ENCODE assay signal across 1 cellular context in the genomic region with DNA sequence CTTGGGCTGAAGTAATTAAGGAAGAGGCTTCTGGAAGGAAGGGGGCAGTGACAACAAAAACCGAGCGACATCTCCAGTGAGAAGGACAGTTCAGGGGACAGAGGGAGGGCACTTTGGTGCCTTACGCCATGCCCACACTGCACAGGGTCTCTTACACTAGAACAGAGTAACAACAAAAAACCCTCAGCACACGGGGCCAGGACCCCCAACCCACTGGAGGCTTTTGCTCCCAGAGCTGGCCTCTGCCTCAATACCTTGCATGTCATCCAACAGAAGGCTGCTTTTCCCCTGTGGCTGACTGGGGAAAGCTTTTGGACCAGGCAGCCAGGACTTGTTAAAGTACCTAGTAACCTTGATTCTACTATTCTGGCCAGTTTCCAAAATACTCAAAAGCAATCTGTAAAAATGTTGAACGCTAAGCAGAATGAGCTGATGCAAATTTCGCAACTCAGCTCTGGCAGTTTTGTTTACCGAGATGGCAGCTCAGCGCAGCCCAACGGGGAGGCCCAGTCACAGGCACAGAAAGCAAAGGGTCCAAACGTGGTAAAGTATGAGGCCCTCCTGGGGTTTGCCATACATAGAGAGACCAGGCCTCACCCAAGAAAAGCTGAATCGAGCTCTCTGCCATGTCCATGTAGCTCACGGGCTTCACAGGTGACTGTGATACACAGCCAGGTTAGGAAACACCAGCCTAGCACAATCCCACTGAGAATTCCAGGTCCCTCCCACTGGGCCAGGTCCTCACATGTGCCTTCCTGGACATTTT.
A peak's percentile ranks its signal among the peaks of the same experiment; 100 is the strongest.
TF ChIP-seq lines count a peak whose summit lies in the region.

No MANE protein-coding gene starts in this region.

TF ChIP-seq in HepG2, 621 proteins besides CTCF, POLR2A, EP300 and RAD21 (continued from another document and continues in another):
- TF ChIP-seq, protein P1, sequence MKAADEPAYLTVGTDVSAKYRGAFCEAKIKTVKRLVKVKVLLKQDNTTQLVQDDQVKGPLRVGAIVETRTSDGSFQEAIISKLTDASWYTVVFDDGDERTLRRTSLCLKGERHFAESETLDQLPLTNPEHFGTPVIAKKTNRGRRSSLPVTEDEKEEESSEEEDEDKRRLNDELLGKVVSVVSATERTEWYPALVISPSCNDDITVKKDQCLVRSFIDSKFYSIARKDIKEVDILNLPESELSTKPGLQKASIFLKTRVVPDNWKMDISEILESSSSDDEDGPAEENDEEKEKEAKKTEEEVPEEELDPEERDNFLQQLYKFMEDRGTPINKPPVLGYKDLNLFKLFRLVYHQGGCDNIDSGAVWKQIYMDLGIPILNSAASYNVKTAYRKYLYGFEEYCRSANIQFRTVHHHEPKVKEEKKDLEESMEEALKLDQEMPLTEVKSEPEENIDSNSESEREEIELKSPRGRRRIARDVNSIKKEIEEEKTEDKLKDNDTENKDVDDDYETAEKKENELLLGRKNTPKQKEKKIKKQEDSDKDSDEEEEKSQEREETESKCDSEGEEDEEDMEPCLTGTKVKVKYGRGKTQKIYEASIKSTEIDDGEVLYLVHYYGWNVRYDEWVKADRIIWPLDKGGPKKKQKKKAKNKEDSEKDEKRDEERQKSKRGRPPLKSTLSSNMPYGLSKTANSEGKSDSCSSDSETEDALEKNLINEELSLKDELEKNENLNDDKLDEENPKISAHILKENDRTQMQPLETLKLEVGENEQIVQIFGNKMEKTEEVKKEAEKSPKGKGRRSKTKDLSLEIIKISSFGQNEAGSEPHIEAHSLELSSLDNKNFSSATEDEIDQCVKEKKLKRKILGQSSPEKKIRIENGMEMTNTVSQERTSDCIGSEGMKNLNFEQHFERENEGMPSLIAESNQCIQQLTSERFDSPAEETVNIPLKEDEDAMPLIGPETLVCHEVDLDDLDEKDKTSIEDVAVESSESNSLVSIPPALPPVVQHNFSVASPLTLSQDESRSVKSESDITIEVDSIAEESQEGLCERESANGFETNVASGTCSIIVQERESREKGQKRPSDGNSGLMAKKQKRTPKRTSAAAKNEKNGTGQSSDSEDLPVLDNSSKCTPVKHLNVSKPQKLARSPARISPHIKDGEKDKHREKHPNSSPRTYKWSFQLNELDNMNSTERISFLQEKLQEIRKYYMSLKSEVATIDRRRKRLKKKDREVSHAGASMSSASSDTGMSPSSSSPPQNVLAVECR (CRISPR knock-in tag; IDR thresholded peaks at IDR 0.05; ENCODE audit: borderline replicate concordance), result peak; percentile 57; the same call in 1 of the 2 replicates
- no peak for TF ChIP-seq ZMYM2 (CRISPR knock-in tag; IDR thresholded peaks at IDR 0.05)
- TF ChIP-seq ZNF367 (CRISPR knock-in tag; IDR thresholded peaks at IDR 0.05; ENCODE audit: borderline replicate concordance), result no peak
- no peak for TF ChIP-seq ZNF460 (CRISPR knock-in tag; IDR thresholded peaks at IDR 0.05; ENCODE audit: borderline replicate concordance)
- TF ChIP-seq, protein P2, sequence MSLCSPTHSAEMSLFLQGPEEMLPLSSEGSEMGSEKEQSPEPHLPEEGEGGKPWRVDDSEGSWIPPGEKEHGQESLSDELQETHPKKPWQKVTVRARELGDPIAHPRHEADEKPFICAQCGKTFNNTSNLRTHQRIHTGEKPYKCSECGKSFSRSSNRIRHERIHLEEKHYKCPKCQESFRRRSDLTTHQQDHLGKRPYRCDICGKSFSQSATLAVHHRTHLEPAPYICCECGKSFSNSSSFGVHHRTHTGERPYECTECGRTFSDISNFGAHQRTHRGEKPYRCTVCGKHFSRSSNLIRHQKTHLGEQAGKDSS (CRISPR knock-in tag; IDR thresholded peaks at IDR 0.05; ENCODE audit: borderline replicate concordance, low read depth), result 0 out of 2 replicates have a peak, but pooled peaks have one; percentile 20
- TF ChIP-seq ZNF782 (CRISPR knock-in tag; IDR thresholded peaks at IDR 0.05; ENCODE audit: borderline replicate concordance), result no peak
- no peak for TF ChIP-seq HNRNPH1 (optimal IDR thresholded peaks at IDR 0.05; ENCODE audit: low read depth, low read length)
- no peak for TF ChIP-seq NFYC (CRISPR knock-in tag; IDR thresholded peaks at IDR 0.05)
- TF ChIP-seq IRX3 (CRISPR knock-in tag; IDR thresholded peaks at IDR 0.05; ENCODE audit: borderline replicate concordance, low read depth), result no peak
- TF ChIP-seq, protein P3, sequence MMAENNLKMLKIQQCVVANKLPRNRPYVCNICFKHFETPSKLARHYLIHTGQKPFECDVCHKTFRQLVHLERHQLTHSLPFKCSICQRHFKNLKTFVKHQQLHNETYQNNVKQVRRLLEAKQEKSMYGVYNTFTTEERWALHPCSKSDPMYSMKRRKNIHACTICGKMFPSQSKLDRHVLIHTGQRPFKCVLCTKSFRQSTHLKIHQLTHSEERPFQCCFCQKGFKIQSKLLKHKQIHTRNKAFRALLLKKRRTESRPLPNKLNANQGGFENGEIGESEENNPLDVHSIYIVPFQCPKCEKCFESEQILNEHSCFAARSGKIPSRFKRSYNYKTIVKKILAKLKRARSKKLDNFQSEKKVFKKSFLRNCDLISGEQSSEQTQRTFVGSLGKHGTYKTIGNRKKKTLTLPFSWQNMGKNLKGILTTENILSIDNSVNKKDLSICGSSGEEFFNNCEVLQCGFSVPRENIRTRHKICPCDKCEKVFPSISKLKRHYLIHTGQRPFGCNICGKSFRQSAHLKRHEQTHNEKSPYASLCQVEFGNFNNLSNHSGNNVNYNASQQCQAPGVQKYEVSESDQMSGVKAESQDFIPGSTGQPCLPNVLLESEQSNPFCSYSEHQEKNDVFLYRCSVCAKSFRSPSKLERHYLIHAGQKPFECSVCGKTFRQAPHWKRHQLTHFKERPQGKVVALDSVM (CRISPR knock-in tag; IDR thresholded peaks at IDR 0.05), result 0 out of 2 replicates have a peak, but pooled peaks have one; percentile 10
- TF ChIP-seq MXD4 (CRISPR knock-in tag; IDR thresholded peaks at IDR 0.05), result peak; percentile 38; the same call in 1 of the 2 replicates
- no peak for TF ChIP-seq ZNF510 (CRISPR knock-in tag; IDR thresholded peaks at IDR 0.05; ENCODE audit: low read depth)
- TF ChIP-seq YEATS2 (CRISPR knock-in tag; IDR thresholded peaks at IDR 0.05; ENCODE audit: borderline replicate concordance), result peak; percentile 46; the same call in 1 of the 2 replicates
- TF ChIP-seq, protein P4, sequence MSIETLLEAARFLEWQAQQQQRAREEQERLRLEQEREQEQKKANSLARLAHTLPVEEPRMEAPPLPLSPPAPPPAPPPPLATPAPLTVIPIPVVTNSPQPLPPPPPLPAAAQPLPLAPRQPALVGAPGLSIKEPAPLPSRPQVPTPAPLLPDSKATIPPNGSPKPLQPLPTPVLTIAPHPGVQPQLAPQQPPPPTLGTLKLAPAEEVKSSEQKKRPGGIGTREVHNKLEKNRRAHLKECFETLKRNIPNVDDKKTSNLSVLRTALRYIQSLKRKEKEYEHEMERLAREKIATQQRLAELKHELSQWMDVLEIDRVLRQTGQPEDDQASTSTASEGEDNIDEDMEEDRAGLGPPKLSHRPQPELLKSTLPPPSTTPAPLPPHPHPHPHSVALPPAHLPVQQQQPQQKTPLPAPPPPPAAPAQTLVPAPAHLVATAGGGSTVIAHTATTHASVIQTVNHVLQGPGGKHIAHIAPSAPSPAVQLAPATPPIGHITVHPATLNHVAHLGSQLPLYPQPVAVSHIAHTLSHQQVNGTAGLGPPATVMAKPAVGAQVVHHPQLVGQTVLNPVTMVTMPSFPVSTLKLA (IDR thresholded peaks at IDR 0.05), result no peak
- no peak for TF ChIP-seq ZKSCAN8 (CRISPR knock-in tag; IDR thresholded peaks at IDR 0.05; ENCODE audit: borderline replicate concordance)
- no peak for TF ChIP-seq ZIK1 (CRISPR knock-in tag; IDR thresholded peaks at IDR 0.05; ENCODE audit: borderline replicate concordance, low read depth)
- TF ChIP-seq SRSF1 (optimal IDR thresholded peaks at IDR 0.05; ENCODE audit: low read depth, low read length), result no peak
- TF ChIP-seq TAF1 (CRISPR knock-in tag; IDR thresholded peaks at IDR 0.05), result no peak; the same call in 1 of the 2 replicates
- no peak for TF ChIP-seq KLF6 (CRISPR knock-in tag; IDR thresholded peaks at IDR 0.05)
- no peak for TF ChIP-seq ZNF207 (IDR thresholded peaks at IDR 0.05; ENCODE audit: borderline replicate concordance)
- peak; percentile 68 for TF ChIP-seq SAP130 (CRISPR knock-in tag; IDR thresholded peaks at IDR 0.05; ENCODE audit: low read depth)
- TF ChIP-seq NBN (conservative IDR thresholded peaks at IDR 0.05), result no peak
- TF ChIP-seq ZNF781 (CRISPR knock-in tag; IDR thresholded peaks at IDR 0.05; ENCODE audit: borderline replicate concordance, not compliant biosample characterization), result no peak
- no peak for TF ChIP-seq ZFP36 (IDR thresholded peaks at IDR 0.05; ENCODE audit: borderline replicate concordance, low read depth, low read length, partially characterized antibody)
- TF ChIP-seq NFIB (CRISPR knock-in tag; IDR thresholded peaks at IDR 0.05; ENCODE audit: borderline replicate concordance), result no peak
- TF ChIP-seq, protein P5, sequence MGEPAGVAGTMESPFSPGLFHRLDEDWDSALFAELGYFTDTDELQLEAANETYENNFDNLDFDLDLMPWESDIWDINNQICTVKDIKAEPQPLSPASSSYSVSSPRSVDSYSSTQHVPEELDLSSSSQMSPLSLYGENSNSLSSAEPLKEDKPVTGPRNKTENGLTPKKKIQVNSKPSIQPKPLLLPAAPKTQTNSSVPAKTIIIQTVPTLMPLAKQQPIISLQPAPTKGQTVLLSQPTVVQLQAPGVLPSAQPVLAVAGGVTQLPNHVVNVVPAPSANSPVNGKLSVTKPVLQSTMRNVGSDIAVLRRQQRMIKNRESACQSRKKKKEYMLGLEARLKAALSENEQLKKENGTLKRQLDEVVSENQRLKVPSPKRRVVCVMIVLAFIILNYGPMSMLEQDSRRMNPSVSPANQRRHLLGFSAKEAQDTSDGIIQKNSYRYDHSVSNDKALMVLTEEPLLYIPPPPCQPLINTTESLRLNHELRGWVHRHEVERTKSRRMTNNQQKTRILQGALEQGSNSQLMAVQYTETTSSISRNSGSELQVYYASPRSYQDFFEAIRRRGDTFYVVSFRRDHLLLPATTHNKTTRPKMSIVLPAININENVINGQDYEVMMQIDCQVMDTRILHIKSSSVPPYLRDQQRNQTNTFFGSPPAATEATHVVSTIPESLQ (CRISPR knock-in tag; conservative IDR thresholded peaks at IDR 0.05), result no peak
- TF ChIP-seq ARID2 (CRISPR knock-in tag; IDR thresholded peaks at IDR 0.05; ENCODE audit: borderline replicate concordance), result no peak
- TF ChIP-seq ATF7-NPFF (CRISPR knock-in tag; IDR thresholded peaks at IDR 0.05; ENCODE audit: low read depth), result 0 out of 2 replicates have a peak, but pooled peaks have one; percentile 10
- TF ChIP-seq MEF2D (CRISPR knock-in tag; IDR thresholded peaks at IDR 0.05), result no peak
- no peak for TF ChIP-seq PHF5A (CRISPR knock-in tag; IDR thresholded peaks at IDR 0.05; ENCODE audit: low read depth, unreplicated experiment)
- TF ChIP-seq, protein P6, sequence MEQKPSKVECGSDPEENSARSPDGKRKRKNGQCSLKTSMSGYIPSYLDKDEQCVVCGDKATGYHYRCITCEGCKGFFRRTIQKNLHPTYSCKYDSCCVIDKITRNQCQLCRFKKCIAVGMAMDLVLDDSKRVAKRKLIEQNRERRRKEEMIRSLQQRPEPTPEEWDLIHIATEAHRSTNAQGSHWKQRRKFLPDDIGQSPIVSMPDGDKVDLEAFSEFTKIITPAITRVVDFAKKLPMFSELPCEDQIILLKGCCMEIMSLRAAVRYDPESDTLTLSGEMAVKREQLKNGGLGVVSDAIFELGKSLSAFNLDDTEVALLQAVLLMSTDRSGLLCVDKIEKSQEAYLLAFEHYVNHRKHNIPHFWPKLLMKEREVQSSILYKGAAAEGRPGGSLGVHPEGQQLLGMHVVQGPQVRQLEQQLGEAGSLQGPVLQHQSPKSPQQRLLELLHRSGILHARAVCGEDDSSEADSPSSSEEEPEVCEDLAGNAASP (CRISPR knock-in tag; IDR thresholded peaks at IDR 0.05; ENCODE audit: borderline replicate concordance), result no peak; the same call in 1 of the 2 replicates
- peak; percentile 85 for TF ChIP-seq THAP11 (CRISPR knock-in tag; IDR thresholded peaks at IDR 0.05)
- no peak for TF ChIP-seq ATF7 (IDR thresholded peaks at IDR 0.05)
- no peak for TF ChIP-seq ATF7 (CRISPR knock-in tag; IDR thresholded peaks at IDR 0.05)
- no peak for TF ChIP-seq RFX1 (IDR thresholded peaks at IDR 0.05)
- TF ChIP-seq, protein P7, sequence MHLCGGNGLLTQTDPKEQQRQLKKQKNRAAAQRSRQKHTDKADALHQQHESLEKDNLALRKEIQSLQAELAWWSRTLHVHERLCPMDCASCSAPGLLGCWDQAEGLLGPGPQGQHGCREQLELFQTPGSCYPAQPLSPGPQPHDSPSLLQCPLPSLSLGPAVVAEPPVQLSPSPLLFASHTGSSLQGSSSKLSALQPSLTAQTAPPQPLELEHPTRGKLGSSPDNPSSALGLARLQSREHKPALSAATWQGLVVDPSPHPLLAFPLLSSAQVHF (CRISPR knock-in tag; IDR thresholded peaks at IDR 0.05), result no peak
- no peak for TF ChIP-seq ZNF432 (CRISPR knock-in tag; IDR thresholded peaks at IDR 0.05; ENCODE audit: borderline replicate concordance)
- no peak for TF ChIP-seq MBNL3 (CRISPR knock-in tag; conservative IDR thresholded peaks at IDR 0.05)
- TF ChIP-seq JUN (CRISPR knock-in tag; IDR thresholded peaks at IDR 0.05), result no peak
- peak; percentile 37; the same call in 1 of the 2 replicates for TF ChIP-seq CBX5 (CRISPR knock-in tag; IDR thresholded peaks at IDR 0.05; ENCODE audit: borderline replicate concordance)
- TF ChIP-seq, protein P8, sequence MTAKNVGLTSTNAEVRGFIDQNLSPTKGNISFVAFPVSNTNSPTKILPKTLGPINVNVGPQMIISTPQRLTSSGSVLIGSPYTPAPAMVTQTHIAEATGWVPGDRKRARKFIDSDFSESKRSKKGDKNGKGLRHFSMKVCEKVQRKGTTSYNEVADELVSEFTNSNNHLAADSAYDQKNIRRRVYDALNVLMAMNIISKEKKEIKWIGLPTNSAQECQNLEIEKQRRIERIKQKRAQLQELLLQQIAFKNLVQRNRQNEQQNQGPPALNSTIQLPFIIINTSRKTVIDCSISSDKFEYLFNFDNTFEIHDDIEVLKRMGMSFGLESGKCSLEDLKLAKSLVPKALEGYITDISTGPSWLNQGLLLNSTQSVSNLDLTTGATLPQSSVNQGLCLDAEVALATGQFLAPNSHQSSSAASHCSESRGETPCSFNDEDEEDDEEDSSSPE (CRISPR knock-in tag; IDR thresholded peaks at IDR 0.05), result no peak
- 0 out of 2 replicates have a peak, but pooled peaks have one; percentile 10 for TF ChIP-seq ZNF607 (CRISPR knock-in tag; IDR thresholded peaks at IDR 0.05; ENCODE audit: borderline replicate concordance)
- no peak for TF ChIP-seq ZNF263 (CRISPR knock-in tag; IDR thresholded peaks at IDR 0.05)
- TF ChIP-seq GATAD1 (CRISPR knock-in tag; IDR thresholded peaks at IDR 0.05), result peak; percentile 46; the same call in 1 of the 2 replicates
- peak; percentile 91 for TF ChIP-seq GATAD2A (CRISPR knock-in tag; IDR thresholded peaks at IDR 0.05)
- peak; percentile 29 for TF ChIP-seq CBX1 (IDR thresholded peaks at IDR 0.05; ENCODE audit: low read depth)
